19 cellular contexts compared by ENCODE assay signal in the genomic region with DNA sequence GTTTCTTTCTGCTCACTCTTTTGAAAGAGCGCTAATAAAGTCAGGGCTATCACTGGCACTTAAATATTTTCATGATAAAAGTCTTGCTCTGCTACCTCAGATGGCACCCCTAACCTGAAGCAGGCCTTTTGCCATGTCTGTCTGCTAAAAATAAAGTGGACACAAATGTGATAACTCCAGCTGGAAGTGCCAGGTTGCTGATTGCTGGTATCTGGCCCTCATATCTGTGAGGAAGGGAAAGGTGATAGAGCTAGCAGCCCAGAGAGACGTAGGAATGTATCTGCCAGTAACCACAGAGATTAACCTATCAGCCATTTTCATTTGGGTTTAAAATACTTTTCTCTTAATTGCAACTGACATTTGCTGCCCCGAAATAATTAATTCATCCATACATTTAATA.
DNase-seq lines count a peak whose midpoint lies in the region; ATAC-seq and TF ChIP-seq lines count a peak whose summit lies in the region.
"Had no signal": no experiment of that assay in that cellular context is flagged by ENCODE, and none has a peak within 500 bp of the region (broad histone marks: within the 10 kb centered on the region; RNA-seq: fewer than 3 reads in every experiment).

No MANE protein-coding gene starts in this region.

- no peaks in the 10 kb centered on the region for H3K36me3 ChIP-seq in cardiac muscle cell
- no peaks in the 10 kb centered on the region for H3K36me3 ChIP-seq in heart left ventricle
- no peaks in the 10 kb centered on the region for H3K36me3 ChIP-seq in esophagus muscularis mucosa
- H3K36me3 ChIP-seq: HAP-1 had no signal

- no peak for ATAC-seq in heart left ventricle
- no peak for ATAC-seq in GM18505 (IDR thresholded peaks at IDR 0.05; ENCODE audit: unreplicated experiment)
- ATAC-seq: A549, GM12878 had no signal

- H3K9me3 ChIP-seq in cardiac muscle cell (ENCODE audit: low read depth) (no peaks in the 10 kb centered on the region), heart left ventricle (no peaks in the 10 kb centered on the region), esophagus muscularis mucosa (no peaks in the 10 kb centered on the region)
- H3K9me3 ChIP-seq: A549, Caco-2, HAP-1 had no signal

- TF ChIP-seq POLR2A in heart left ventricle (IDR thresholded peaks at IDR 0.05), result no peak
- no peak for TF ChIP-seq POLR2A in esophagus muscularis mucosa (IDR thresholded peaks at IDR 0.05; ENCODE audit: low read depth)
- TF ChIP-seq POLR2A in GM18505 (IDR thresholded peaks at IDR 0.05; ENCODE audit: borderline replicate concordance, extremely low read depth, insufficient read depth, insufficient read length), result no peak

- WGBS in heart left ventricle, 4 donors, result 36 to 45% (median 40%) methylated on average over 3 of the region's 3 CpGs
- 89% methylated on average over 3 of the region's 3 CpGs for WGBS in esophagus muscularis mucosa

- DNase-seq in cardiac muscle cell (ENCODE audit: low read depth in 1 of 2, low spot score in 1 of 2), result no peak
- DNase-seq in heart left ventricle, result no peak
- peak; percentile 88 for DNase-seq in cerebellar cortex (ENCODE audit: low spot score)
- peak; percentile 8 for DNase-seq in esophagus muscularis mucosa (ENCODE audit: extremely low spot score)
- no peak for DNase-seq in COR-L47 (lab: John Stamatoyannopoulos, UW)
- DNase-seq in dermis blood vessel endothelial cell, result no peak
- DNase-seq: 8988T; ACHN; Caco-2; CD4-positive, alpha-beta memory T cell; DMS153; DND-41; GDM1; GOT3; HFFc6 had no signal

- TF ChIP-seq CTCF in cardiac muscle cell (IDR thresholded peaks at IDR 0.05; ENCODE audit: low read depth, low read length) (no peak), heart left ventricle (IDR thresholded peaks at IDR 0.05) (no peak), esophagus muscularis mucosa (IDR thresholded peaks at IDR 0.05) (no peak)

- peaks cover 22% of the 10 kb centered on the region for H3K4me1 ChIP-seq in cardiac muscle cell (ENCODE audit: low read depth)
- H3K4me1 ChIP-seq in heart left ventricle, result peaks cover 0 to 4% (median 0%) of the 10 kb centered on the region in 12 donors
- no peaks in the 10 kb centered on the region for H3K4me1 ChIP-seq in esophagus muscularis mucosa
- H3K4me1 ChIP-seq: A549, Caco-2, HAP-1 had no signal

- intact Hi-C loops in heart left ventricle (cut with DNase I) (no loop called here), esophagus muscularis mucosa (cut with DNase I) (no loop called here)

- TF ChIP-seq EP300 in esophagus muscularis mucosa (IDR thresholded peaks at IDR 0.05), result no peak

- H3K4me3 ChIP-seq in cardiac muscle cell (no peak overlapping the region), heart left ventricle (no peak overlapping the region), esophagus muscularis mucosa (no peak overlapping the region)
- H3K4me3 ChIP-seq: A549, GM12878, HAP-1 had no signal

- H3K27me3 ChIP-seq in cardiac muscle cell (no peaks in the 10 kb centered on the region), heart left ventricle (no peaks in the 10 kb centered on the region), esophagus muscularis mucosa (no peaks in the 10 kb centered on the region)

- peak overlapping the region; percentile 42 for H3K27ac ChIP-seq in cardiac muscle cell
- no peak overlapping the region for H3K27ac ChIP-seq in heart left ventricle
- no peak overlapping the region for H3K27ac ChIP-seq in esophagus muscularis mucosa (replicated peaks in 1 of 4)
- H3K27ac ChIP-seq: A549 had no signal

Comparison
In these comparisons a context has a peak if more than half of its experiments do, and no peak if none do; other contexts are left out.
1. DNase-seq: peak in cerebellar cortex (single experiment) and esophagus muscularis mucosa (single experiment); none in cardiac muscle cell (0 of 2), heart left ventricle (0 of 5), COR-L47 (single experiment) and dermis blood vessel endothelial cell (single experiment).